Comparison of ENCODE assay signal across 8 cellular contexts in genomic region chr3:10008216-10008587, GRCh38. TPM values are rescaled to one million over a fixed set of nuclear protein-coding genes. Genes with fewer than 3 reads are reported as not detected.
DNase-seq lines count a peak whose midpoint lies in the region; ATAC-seq and TF ChIP-seq lines count a peak whose summit lies in the region.
"Not testable (repeated sequence)": the region's sequence is repeated elsewhere in the genome, so short reads cannot be mapped to it uniquely, and the experiment has no call there.

No MANE protein-coding gene starts in this region.

- peak overlapping the region in 2 of 11 experiments; percentile 63 to 66; a peak in 2 of 22 replicates for H3K9ac ChIP-seq in BLaER1 treated with 17β-estradiol and CSF1 and Interleukin-3, amounts not matched to agents 10 nM and 100 nM

- H3K4me3 ChIP-seq in BLaER1 treated with 17β-estradiol and CSF1 and Interleukin-3, amounts not matched to agents 10 nM and 100 nM = not testable (repeated sequence)
- H3K4me3 ChIP-seq in HFF-Myc (replicated peaks; ENCODE audit: low read depth, low read length) = 0 out of 2 replicates have a peak overlapping the region, but pooled peaks have one; percentile 41

- CTCF ChIA-PET in T-cell (lab: Charles Lee) = not testable (repeated sequence)

- peaks cover 27 to 47% (median 41%) of the 10 kb centered on the region in 10 experiments for H3K4me1 ChIP-seq in BLaER1 treated with 17β-estradiol and CSF1 and Interleukin-3, amounts not matched to agents 10 nM and 100 nM

- not testable (repeated sequence) for H3K27ac ChIP-seq in BLaER1 treated with 17β-estradiol and CSF1 and Interleukin-3, amounts not matched to agents 10 nM and 100 nM

- intact Hi-C loops in dendritic cell treated with granulocyte-macrophage colony-stimulating factor and Interleukin-4, amounts not matched to agents 40 ng/mL and 50 ng/mL, for 4 days (cut with micrococcal nuclease) = not testable (repeated sequence)

- ATAC-seq in T-cell (replicated peaks in 1 of 4); activated T-helper 17 cell treated with anti-CD3 and anti-CD28 coated beads, Interleukin-2, amount 50 U/mL, for 72 hours (replicated peaks); stimulated activated memory B cell treated with anti-CD40 and anti-IgM and Interleukin-4, amounts not matched to agents 10 μg/mL and 1 μg/mL and 100 μg/mL, for 72 hours: not testable (repeated sequence)

- H3K9me3 ChIP-seq in BLaER1 treated with 17β-estradiol and CSF1 and Interleukin-3, amounts not matched to agents 10 nM and 100 nM (replicated peaks in 1 of 11) = not testable (repeated sequence)

- POLR2A ChIA-PET in T-cell (lab: Charles Lee) = not testable (repeated sequence)

- TF ChIP-seq CTCF in HFF-Myc (IDR thresholded peaks at IDR 0.05; ENCODE audit: low read depth, low read length, missing control alignments); nephron (IDR thresholded peaks at IDR 0.05; ENCODE audit: unreplicated experiment in 3 of 3): not testable (repeated sequence)

- H3K36me3 ChIP-seq in BLaER1 treated with 17β-estradiol and CSF1 and Interleukin-3, amounts not matched to agents 10 nM and 100 nM = peaks cover 8 to 28% (median 17%) of the 10 kb centered on the region in 11 experiments

- H3K27me3 ChIP-seq in BLaER1 treated with 17β-estradiol and CSF1 and Interleukin-3, amounts not matched to agents 10 nM and 100 nM = not testable (repeated sequence)

- not testable (repeated sequence) for H3K9me3 Mint-ChIP-seq in T-cell; activated T-helper 17 cell treated with anti-CD3 and anti-CD28 coated beads, Interleukin-2, amount 50 U/mL, for 72 hours; dendritic cell treated with granulocyte-macrophage colony-stimulating factor and Interleukin-4, amounts not matched to agents 40 ng/mL and 50 ng/mL, for 4 days; immature natural killer cell; nephron; stimulated activated memory B cell treated with anti-CD40 and anti-IgM and Interleukin-4, amounts not matched to agents 10 μg/mL and 1 μg/mL and 100 μg/mL, for 72 hours

- peak overlapping the region; percentile 92 to 100 (median 99); a peak in 19 of 22 replicates for H3K4me2 ChIP-seq in BLaER1 treated with 17β-estradiol and CSF1 and Interleukin-3, amounts not matched to agents 10 nM and 100 nM

- DNase-seq in HFF-Myc (ENCODE audit: extremely low read depth, low read depth); immature natural killer cell: not testable (repeated sequence)
- peak in 1 of 34 experiments; percentile 13 for DNase-seq in T-cell

- H3K4me3 Mint-ChIP-seq in T-cell (peak overlapping the region in 2 of 3 donors; percentile 72), immature natural killer cell (peak overlapping the region; percentile 33 to 79 (median 70)), nephron (peak overlapping the region; percentile 79 to 91 (median 87))
- H3K4me3 Mint-ChIP-seq in activated T-helper 17 cell treated with anti-CD3 and anti-CD28 coated beads, Interleukin-2, amount 50 U/mL, for 72 hours = peak overlapping the region; percentile 57
- peak overlapping the region; percentile 74 for H3K4me3 Mint-ChIP-seq in dendritic cell treated with granulocyte-macrophage colony-stimulating factor and Interleukin-4, amounts not matched to agents 40 ng/mL and 50 ng/mL, for 4 days
- H3K4me3 Mint-ChIP-seq in stimulated activated memory B cell treated with anti-CD40 and anti-IgM and Interleukin-4, amounts not matched to agents 10 μg/mL and 1 μg/mL and 100 μg/mL, for 72 hours = peak overlapping the region; percentile 75

- peaks cover 0 to 51% (median 25%) of the 10 kb centered on the region in 11 experiments; a peak in 13 of 22 replicates for H4K20me1 ChIP-seq in BLaER1 treated with 17β-estradiol and CSF1 and Interleukin-3, amounts not matched to agents 10 nM and 100 nM

- H3K4me1 Mint-ChIP-seq in T-cell = peaks cover 18 to 26% (median 19%) of the 10 kb centered on the region in 3 donors
- H3K4me1 Mint-ChIP-seq in activated T-helper 17 cell treated with anti-CD3 and anti-CD28 coated beads, Interleukin-2, amount 50 U/mL, for 72 hours = not testable (repeated sequence)
- H3K4me1 Mint-ChIP-seq in dendritic cell treated with granulocyte-macrophage colony-stimulating factor and Interleukin-4, amounts not matched to agents 40 ng/mL and 50 ng/mL, for 4 days (ENCODE audit: low read depth) = peaks cover 47% of the 10 kb centered on the region
- H3K4me1 Mint-ChIP-seq in immature natural killer cell = peaks cover 36 to 46% of the 10 kb centered on the region in 2 donors
- peaks cover 27% of the 10 kb centered on the region for H3K4me1 Mint-ChIP-seq in nephron
- H3K4me1 Mint-ChIP-seq in stimulated activated memory B cell treated with anti-CD40 and anti-IgM and Interleukin-4, amounts not matched to agents 10 μg/mL and 1 μg/mL and 100 μg/mL, for 72 hours = peaks cover 36% of the 10 kb centered on the region

- H3K27me3 Mint-ChIP-seq in T-cell = peaks cover 3 to 13% of the 10 kb centered on the region in 2 donors
- H3K27me3 Mint-ChIP-seq in activated T-helper 17 cell treated with anti-CD3 and anti-CD28 coated beads, Interleukin-2, amount 50 U/mL, for 72 hours; dendritic cell treated with granulocyte-macrophage colony-stimulating factor and Interleukin-4, amounts not matched to agents 40 ng/mL and 50 ng/mL, for 4 days; immature natural killer cell (ENCODE audit: low read depth in 3 of 3); nephron (ENCODE audit: low read depth); stimulated activated memory B cell treated with anti-CD40 and anti-IgM and Interleukin-4, amounts not matched to agents 10 μg/mL and 1 μg/mL and 100 μg/mL, for 72 hours: not testable (repeated sequence)

- not testable (repeated sequence) for H3K27ac Mint-ChIP-seq in T-cell; activated T-helper 17 cell treated with anti-CD3 and anti-CD28 coated beads, Interleukin-2, amount 50 U/mL, for 72 hours; nephron
- H3K27ac Mint-ChIP-seq in dendritic cell treated with granulocyte-macrophage colony-stimulating factor and Interleukin-4, amounts not matched to agents 40 ng/mL and 50 ng/mL, for 4 days = peak overlapping the region; percentile 27
- H3K27ac Mint-ChIP-seq in immature natural killer cell = peak overlapping the region in 1 of 6 donors; percentile 57
- peak overlapping the region; percentile 59 for H3K27ac Mint-ChIP-seq in stimulated activated memory B cell treated with anti-CD40 and anti-IgM and Interleukin-4, amounts not matched to agents 10 μg/mL and 1 μg/mL and 100 μg/mL, for 72 hours

- H3K36me3 Mint-ChIP-seq in T-cell; activated T-helper 17 cell treated with anti-CD3 and anti-CD28 coated beads, Interleukin-2, amount 50 U/mL, for 72 hours (ENCODE audit: low read depth); immature natural killer cell; nephron (ENCODE audit: low read depth): not testable (repeated sequence)
- H3K36me3 Mint-ChIP-seq in dendritic cell treated with granulocyte-macrophage colony-stimulating factor and Interleukin-4, amounts not matched to agents 40 ng/mL and 50 ng/mL, for 4 days (ENCODE audit: low read depth) = peaks cover 13% of the 10 kb centered on the region
- H3K36me3 Mint-ChIP-seq in stimulated activated memory B cell treated with anti-CD40 and anti-IgM and Interleukin-4, amounts not matched to agents 10 μg/mL and 1 μg/mL and 100 μg/mL, for 72 hours = peaks cover 14% of the 10 kb centered on the region

RNA-seq across cellular contexts. Expression of gene FANCD2, which starts 18.0 kb away (rescaled TPM):
- total RNA-seq in T-cell = 10 to 100 TPM; 15.4 to 22.5 (median 18.2) TPM
- 10 to 100 TPM; 59.0 to 74.0 TPM for total RNA-seq in activated T-helper 17 cell treated with anti-CD3 and anti-CD28 coated beads, Interleukin-2, amount 50 U/mL, for 72 hours
- 1 to 10 TPM; 2.4 to 4.0 (median 2.8) TPM for polyA plus RNA-seq in immature natural killer cell

RNA-seq across cellular contexts. Expression of gene EMC3, which starts 21.6 kb away (rescaled TPM):
- total RNA-seq in T-cell = 10 to 100 TPM; 33.8 to 47.7 (median 36.6) TPM
- 10 to 100 TPM; 50.3 to 59.7 TPM for total RNA-seq in activated T-helper 17 cell treated with anti-CD3 and anti-CD28 coated beads, Interleukin-2, amount 50 U/mL, for 72 hours
- 100 to 1,000 TPM in 1 of 3 donors, 10 to 100 TPM in 2; 85.7 to 107 (median 89.0) TPM for polyA plus RNA-seq in immature natural killer cell

RNA-seq across cellular contexts. Expression of gene PRRT3, which starts 56.0 kb away (rescaled TPM):
- 10 to 100 TPM in 2 of 5 donors, 1 to 10 TPM in 3; 6.6 to 10.5 (median 9.2) TPM for total RNA-seq in T-cell
- total RNA-seq in activated T-helper 17 cell treated with anti-CD3 and anti-CD28 coated beads, Interleukin-2, amount 50 U/mL, for 72 hours = 1 to 10 TPM; 3.2 to 9.1 TPM
- 1 to 10 TPM in 2 of 3 donors, under 1 TPM in 1; 0.32 to 3.4 (median 1.8) TPM for polyA plus RNA-seq in immature natural killer cell
